In genomic region chr14:75147423-75148071, GRCh38 we compare ENCODE assay signal across 8 cellular contexts. TPM values are rescaled to one million over a fixed set of nuclear protein-coding genes. Genes with fewer than 3 reads are reported as not detected.
A peak's percentile ranks its signal among the peaks of the same experiment; 100 is the strongest.
DNase-seq lines count a peak whose midpoint lies in the region; ATAC-seq and TF ChIP-seq lines count a peak whose summit lies in the region.

No MANE protein-coding gene starts in this region.

- H3K4me1 ChIP-seq in aorta (ENCODE audit: control insufficient read depth in 1 of 2, insufficient read depth in 2 of 2, low read length in 2 of 2): peaks cover 4 to 6% of the 10 kb centered on the region in 2 donors

- no peaks in the 10 kb centered on the region for H3K9me3 ChIP-seq in aorta (ENCODE audit: control insufficient read depth, low read length)

- H3K4me1 Mint-ChIP-seq in naive B cell: peaks cover 18 to 46% (median 37%) of the 10 kb centered on the region in 3 donors

- H3K27me3 ChIP-seq in aorta (ENCODE audit: control insufficient read depth in 1 of 2, insufficient read depth in 2 of 2, low read length in 1 of 2): no peaks in the 10 kb centered on the region

- peaks cover 12 to 16% of the 10 kb centered on the region in 2 donors for H3K36me3 Mint-ChIP-seq in naive B cell

- H3K27me3 Mint-ChIP-seq in naive B cell: no peaks in the 10 kb centered on the region

- WGBS in aorta, 2 donors: 31 to 38% methylated on average over 13 of the region's 13 CpGs

- H3K27ac Mint-ChIP-seq in naive B cell: peak overlapping the region in 4 of 6 donors; percentile 8 to 61 (median 36)

- in situ Hi-C loops in KBM-7 (cut with MboI; ENCODE audit: low pct_unique_long_range_greater_than_20kb, low sequenced_read_pairs): loop anchor here (10.0 to 25.0 kb wide), 2 partner anchors 147 to 340 kb away; no protein-coding TSS in a partner anchor

- peak; percentile 16 for DNase-seq in EL
- peak; percentile 92 for DNase-seq in SW480 (ENCODE audit: low spot score)
- peak; percentile 85 for DNase-seq in fibroblast of mammary gland (ENCODE audit: low read depth)
- no peak for DNase-seq in naive B cell
- peak in 1 of 2 donors; percentile 82 for DNase-seq in aorta
- DNase-seq in KBM-7: no peak

- H3K4me3 Mint-ChIP-seq in naive B cell: no peak overlapping the region

- ATAC-seq in naive B cell (ENCODE audit: low read depth in 2 of 2) (peak in 1 of 2 donors; percentile 45), aorta (ENCODE audit: low FRiP score) (peak; percentile 90), HG02610 (IDR thresholded peaks at IDR 0.05; ENCODE audit: unreplicated experiment) (no peak), HG03108 (IDR thresholded peaks at IDR 0.05; ENCODE audit: unreplicated experiment) (no peak)

- H3K9me3 Mint-ChIP-seq in naive B cell: no peaks in the 10 kb centered on the region

- H3K36me3 ChIP-seq in aorta (ENCODE audit: control insufficient read depth in 1 of 2, insufficient read depth in 2 of 2, low read length in 1 of 2): peaks cover 0 to 4% of the 10 kb centered on the region in 2 donors

- H3K27ac ChIP-seq in aorta (ENCODE audit: low read depth in 1 of 2, low read length in 2 of 2): peak overlapping the region; percentile 57 to 97

- TF ChIP-seq CTCF in fibroblast of mammary gland (conservative IDR thresholded peaks at IDR 0.05; ENCODE audit: control insufficient read depth, insufficient read depth, low read depth, low read length): peak; percentile 59

- intact Hi-C loops in aorta (cut with DNase I): no loop called here

- H3K4me3 ChIP-seq in fibroblast of mammary gland (ENCODE audit: control insufficient read depth, low read depth, low read length) (no peak overlapping the region), aorta (ENCODE audit: low read length in 2 of 2) (no peak overlapping the region)

RNA-seq across cellular contexts. Expression of gene NEK9, which starts 20.7 kb away (rescaled TPM):
- polyA plus RNA-seq in naive B cell (ENCODE audit: low read depth in 6 of 6) (10 to 100 TPM in 5 of 6 donors, 1 to 10 TPM in 1; 9.4 to 22.7 (median 16.1) TPM), aorta (10 to 100 TPM; 19.5 to 47.7 TPM)
- total RNA-seq in aorta: 100 to 1,000 TPM in 1 of 2 donors, 10 to 100 TPM in 1; 75.9 to 104 TPM

RNA-seq across cellular contexts. Expression of gene TMED10, which starts 28.9 kb away (rescaled TPM):
- polyA plus RNA-seq in naive B cell (ENCODE audit: low read depth in 6 of 6) (100 to 1,000 TPM; 228 to 283 (median 252) TPM), aorta (100 to 1,000 TPM; 114 to 139 TPM)
- 100 to 1,000 TPM; 249 to 277 TPM for total RNA-seq in aorta

Comparison
In these comparisons a context has a peak if more than half of its experiments do, and no peak if none do; other contexts are left out.
1. DNase-seq: peak in EL (single experiment), SW480 (single experiment) and fibroblast of mammary gland (single experiment); none in naive B cell (single experiment) and KBM-7 (single experiment).